In the genomic region with DNA sequence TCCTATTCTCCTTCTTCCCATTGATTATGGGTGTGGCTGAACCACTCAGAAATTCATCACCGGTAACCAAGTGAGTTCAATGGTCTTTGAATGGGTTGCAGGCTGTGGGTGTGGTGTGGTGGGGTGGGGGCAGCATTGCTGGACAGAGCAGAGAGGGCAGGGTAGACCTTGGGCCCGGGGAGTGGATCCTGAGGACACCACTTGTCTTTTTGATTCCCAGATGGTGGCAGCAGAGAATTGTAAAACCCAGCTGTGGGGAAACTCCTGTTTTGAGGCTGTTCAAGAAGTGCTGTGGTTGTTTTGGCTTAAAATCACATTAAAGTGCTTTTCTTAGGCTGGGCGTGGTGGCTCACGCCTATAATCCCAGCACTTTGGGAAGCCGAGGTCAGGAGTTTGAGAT, we compare ENCODE assay signal across 9 cellular contexts. TPM values are rescaled to one million over a fixed set of nuclear protein-coding genes. Genes with fewer than 3 reads are reported as not detected.
DNase-seq lines count a peak whose midpoint lies in the region; ATAC-seq and TF ChIP-seq lines count a peak whose summit lies in the region.
"Had no signal": no experiment of that assay in that cellular context is flagged by ENCODE, and none has a peak within 500 bp of the region (broad histone marks: within the 10 kb centered on the region; RNA-seq: fewer than 3 reads in every experiment).

No MANE protein-coding gene starts in this region.

- H3K27ac Mint-ChIP-seq in T-cell: no peak overlapping the region

- H3K4me1 ChIP-seq in A673 (ENCODE audit: insufficient read depth, low read length, poor library complexity, severe bottlenecking) (no peaks in the 10 kb centered on the region), smooth muscle cell (ENCODE audit: low read depth) (no peaks in the 10 kb centered on the region), colonic mucosa (no peaks in the 10 kb centered on the region)
- H3K4me1 ChIP-seq: body of pancreas had no signal

- H3K27me3 Mint-ChIP-seq in T-cell: no peaks in the 10 kb centered on the region

- H3K9ac ChIP-seq in smooth muscle cell (ENCODE audit: low read depth) (no peak overlapping the region), colonic mucosa (ENCODE audit: low read depth in 2 of 2, low read length in 2 of 2) (no peak overlapping the region)

- DNase-seq in A673 (ENCODE audit: low spot score) (peak; percentile 18), GM12864 (ENCODE audit: low read depth) (no peak), T-cell (peak in 11 of 34 experiments; percentile 1 to 25 (median 11)), foreskin melanocyte (peak; percentile 49), smooth muscle cell (lab: John Stamatoyannopoulos, UW; ENCODE audit: unreplicated experiment) (peak; percentile 1), cerebellum (ENCODE audit: low spot score) (no peak), colonic mucosa (no peak)

- no peak overlapping the region for H2AFZ ChIP-seq in smooth muscle cell (ENCODE audit: low read depth)

- H3K79me2 ChIP-seq in smooth muscle cell (ENCODE audit: low read depth): no peaks in the 10 kb centered on the region

- BruUV-seq in A673 (replicated peaks; lab: Mats Ljungman, UMichigan): no TSS peak

- POLR2A ChIA-PET in A673 (lab: Charles Lee; ENCODE audit: low non-redundant PET): no interaction called here
- POLR2A ChIA-PET in T-cell (lab: Charles Lee): no interaction called here

- intact Hi-C loops in A673 (cut with micrococcal nuclease; ENCODE audit: unreplicated experiment): no loop called here
- intact Hi-C loops in colonic mucosa (cut with DNase I): loop anchor here (5.0 kb wide), 1 partner anchor 241 kb away; no protein-coding TSS in a partner anchor

- H4K20me1 ChIP-seq in smooth muscle cell (ENCODE audit: low read depth): no peaks in the 10 kb centered on the region

- peak in 3 of 4 experiments; percentile 59 to 71 (median 69) for ATAC-seq in T-cell (replicated peaks in 1 of 4)
- ATAC-seq in HG02610 (IDR thresholded peaks at IDR 0.05; ENCODE audit: unreplicated experiment): no peak
- ATAC-seq: body of pancreas had no signal

- no peak overlapping the region for H3K4me3 Mint-ChIP-seq in T-cell

- H3K9me3 ChIP-seq in A673 (ENCODE audit: low read depth, low read length, poor library complexity, severe bottlenecking): no peaks in the 10 kb centered on the region
- no peaks in the 10 kb centered on the region for H3K9me3 ChIP-seq in smooth muscle cell (replicated peaks; ENCODE audit: low read depth)
- no peaks in the 10 kb centered on the region for H3K9me3 ChIP-seq in colonic mucosa
- H3K9me3 ChIP-seq: body of pancreas had no signal

- no peak overlapping the region for H3K4me2 ChIP-seq in smooth muscle cell

- H3K9me3 Mint-ChIP-seq in T-cell: no peaks in the 10 kb centered on the region

- TF ChIP-seq CTCF in A673 (conservative IDR thresholded peaks at IDR 0.05; ENCODE audit: low read depth, low read length) (peak; percentile 32; the same call in 1 of the 2 replicates), GM12864 (IDR thresholded peaks at IDR 0.05; ENCODE audit: low read depth, low read length, missing control alignments) (peak; percentile 42), smooth muscle cell (IDR thresholded peaks at IDR 0.05; ENCODE audit: borderline replicate concordance, insufficient read depth, poor library complexity, severe bottlenecking) (peak; percentile 46), colonic mucosa (IDR thresholded peaks at IDR 0.05) (no peak)

- CTCF ChIA-PET in A673 (lab: Charles Lee) (interaction anchor here (1.2 kb wide), 1 partner anchor 241 kb away, joined by 3 read pairs; no protein-coding TSS in a partner anchor), T-cell (lab: Charles Lee) (interaction anchor here in 1 of 2 donors (1.1 kb wide), 1 partner anchor 241 kb away, joined by 8 read pairs; no protein-coding TSS in a partner anchor)

- H3K27ac ChIP-seq in A673 (ENCODE audit: low read depth, low read length, poor library complexity, severe bottlenecking) (no peak overlapping the region), smooth muscle cell (ENCODE audit: low read depth) (no peak overlapping the region), colonic mucosa (no peak overlapping the region)
- H3K27ac ChIP-seq: body of pancreas had no signal

- peaks cover 2 to 6% (median 2%) of the 10 kb centered on the region in 3 donors for H3K4me1 Mint-ChIP-seq in T-cell

- H3K36me3 ChIP-seq in A673 (ENCODE audit: insufficient read depth, low read length, poor library complexity, severe bottlenecking): no peaks in the 10 kb centered on the region
- no peaks in the 10 kb centered on the region for H3K36me3 ChIP-seq in smooth muscle cell (ENCODE audit: low read depth)
- H3K36me3 ChIP-seq in colonic mucosa: no peaks in the 10 kb centered on the region

- H3K27me3 ChIP-seq in A673 (replicated peaks; ENCODE audit: insufficient read depth, low read depth, low read length, poor library complexity) (no peaks in the 10 kb centered on the region), smooth muscle cell (ENCODE audit: low read depth) (no peaks in the 10 kb centered on the region), colonic mucosa (no peaks in the 10 kb centered on the region)
- H3K27me3 ChIP-seq: body of pancreas had no signal

- H3K36me3 Mint-ChIP-seq in T-cell: no peaks in the 10 kb centered on the region

- WGBS in smooth muscle cell (ENCODE audit: low lambda C conversion rate): 41% methylated on average over 5 of the region's 5 CpGs

- no peak overlapping the region for H3K4me3 ChIP-seq in A673 (ENCODE audit: low read depth, low read length, poor library complexity, severe bottlenecking)
- no peak overlapping the region for H3K4me3 ChIP-seq in GM12864 (ENCODE audit: low read depth, low read length)
- H3K4me3 ChIP-seq in smooth muscle cell: no peak overlapping the region
- no peak overlapping the region for H3K4me3 ChIP-seq in colonic mucosa
- H3K4me3 ChIP-seq: body of pancreas had no signal

- H3F3A ChIP-seq in smooth muscle cell (ENCODE audit: low read depth): no peaks in the 10 kb centered on the region

RNA-seq across cellular contexts. Expression of gene RGCC, which starts 45.8 kb away (rescaled TPM):
- not detected in 2 replicates for total RNA-seq in A673 (2021)
- total RNA-seq in T-cell: 100 to 1,000 TPM; 151 to 515 (median 166) TPM
- total RNA-seq in smooth muscle cell: 4.5 and 15.1 TPM in 2 replicates
- polyA plus RNA-seq in smooth muscle cell: 10.7 and 11.7 TPM in 2 replicates
- 20.1 TPM for total RNA-seq in cerebellum
- 10 to 100 TPM in 1 of 2 donors, 1 to 10 TPM in 1; 5.6 to 10.4 TPM for total RNA-seq in colonic mucosa

Comparison
In these comparisons a context has a peak if more than half of its experiments do, and no peak if none do; other contexts are left out.
1. DNase-seq: peak in A673 (single experiment), foreskin melanocyte (single experiment) and smooth muscle cell (single experiment); none in GM12864 (single experiment), cerebellum (single experiment) and colonic mucosa (single experiment).